8 cellular contexts compared by ENCODE assay signal in genomic region chr19:2477141-2477710, GRCh38. TPM values are rescaled to one million over a fixed set of nuclear protein-coding genes. Genes with fewer than 3 reads are reported as not detected.
DNase-seq lines count a peak whose midpoint lies in the region; ATAC-seq, FAIRE-seq and TF ChIP-seq lines count a peak whose summit lies in the region.

No MANE protein-coding gene starts in this region.

- CTCF ChIA-PET in OCI-LY7 (lab: Charles Lee; ENCODE audit: unreplicated experiment), result interaction anchor here (0.6 to 2.4 kb wide), 4 partner anchors 76 to 147 kb away, joined by 3 to 38 read pairs (median 6); no protein-coding TSS in a partner anchor

- DNase-seq in COLO668 (lab: John Stamatoyannopoulos, UW; ENCODE audit: unreplicated experiment) (peak; percentile 45), OCI-LY7 (ENCODE audit: low spot score) (peak; percentile 33), bronchial epithelial cell (ENCODE audit: low read depth) (peak; percentile 64), left colon (peak; percentile 74 to 75), NCI-H146 treated with DMSO at 0.1 percent for 48 hours (lab: John Stamatoyannopoulos, UW; ENCODE audit: unreplicated experiment) (no peak), DMS114 treated with DMSO at 0.1 percent for 48 hours (lab: John Stamatoyannopoulos, UW; ENCODE audit: unreplicated experiment) (no peak)
- DNase-seq in stimulated activated naive CD8-positive, alpha-beta T cell treated with anti-CD3 and anti-CD28 coated beads, Interleukin-15, Interleukin-2, amounts not matched to agents 100 U/mL and 50 U/mL, for 24 hours, result peak; percentile 51

- intact Hi-C loops in OCI-LY7 (cut with micrococcal nuclease; ENCODE audit: unreplicated experiment) (loop anchor here (5.0 to 10.0 kb wide), 2 partner anchors 85 to 268 kb away; partner anchors contain the start of gene SLC39A3), left colon (cut with DNase I, micrococcal nuclease) (loop anchor here (5.0 to 10.0 kb wide), 2 partner anchors 65 to 108 kb away; no protein-coding TSS in a partner anchor)

- H3K27ac ChIP-seq in OCI-LY7 (ENCODE audit: low read depth, low read length, poor library complexity, severe bottlenecking), result peak overlapping the region; percentile 91

- no peaks in the 10 kb centered on the region for H3K9me2 ChIP-seq in OCI-LY7 (ENCODE audit: insufficient read depth, low read length)

- peaks cover 29% of the 10 kb centered on the region for H3K79me2 ChIP-seq in OCI-LY7 (ENCODE audit: insufficient read depth, low read depth, low read length)

- peak overlapping the region; percentile 76 for H3K4me2 ChIP-seq in OCI-LY7 (ENCODE audit: low read length)

- POLR2A ChIA-PET in OCI-LY7 (lab: Charles Lee), result interaction anchor here (0.6 to 3.7 kb wide), 10 partner anchors 7 to 1077 kb away, joined by 3 to 72 read pairs (median 6); no protein-coding TSS in a partner anchor

- H3K27me3 ChIP-seq in bronchial epithelial cell (ENCODE audit: control insufficient read depth, insufficient read depth, low read length), result no peaks in the 10 kb centered on the region

- no peaks in the 10 kb centered on the region for H3K9me3 ChIP-seq in OCI-LY7 (ENCODE audit: low read length)

- no TSS peak for BruUV-seq in OCI-LY7 (replicated peaks; lab: Mats Ljungman, UMichigan)

- no peak for TF ChIP-seq CTCF in OCI-LY7 (conservative IDR thresholded peaks at IDR 0.05; ENCODE audit: low read length)
- no peak for TF ChIP-seq CTCF in bronchial epithelial cell (IDR thresholded peaks at IDR 0.05; ENCODE audit: insufficient read depth, low read length, severe bottlenecking)

- no peak for FAIRE-seq in bronchial epithelial cell (lab: Jason Lieb, UNC)

- peak overlapping the region; percentile 97 for H3K4me3 ChIP-seq in OCI-LY7 (ENCODE audit: low read depth, low read length, poor library complexity, severe bottlenecking)
- H3K4me3 ChIP-seq in bronchial epithelial cell (ENCODE audit: low read depth, low read length), result peak overlapping the region; percentile 99

- no peak overlapping the region for H2AFZ ChIP-seq in OCI-LY7 (ENCODE audit: low read length)

- ATAC-seq in left colon (peak; percentile 37), HG02973 (IDR thresholded peaks at IDR 0.05; ENCODE audit: unreplicated experiment) (no peak)
- ATAC-seq in stimulated activated naive CD8-positive, alpha-beta T cell treated with anti-CD3 and anti-CD28 coated beads, Interleukin-15, Interleukin-2, amounts not matched to agents 100 U/mL and 50 U/mL, for 24 hours, result no peak

- peaks cover 40% of the 10 kb centered on the region for H3K4me1 ChIP-seq in OCI-LY7 (ENCODE audit: insufficient read depth, low read length, poor library complexity, severe bottlenecking)

- H4K20me1 ChIP-seq in OCI-LY7 (ENCODE audit: insufficient read depth, low read length), result 0 out of 2 replicates have a peak, but pooled peaks cover 4% of the 10 kb centered on the region

- H3K36me3 ChIP-seq in OCI-LY7 (ENCODE audit: insufficient read depth, low read length), result peaks cover 17% of the 10 kb centered on the region
- peaks cover 2% of the 10 kb centered on the region for H3K36me3 ChIP-seq in bronchial epithelial cell (ENCODE audit: control insufficient read depth, insufficient read depth, low read length)

RNA-seq across cellular contexts. Expression of gene GADD45B, which starts 1.3 kb away (rescaled TPM):
- total RNA-seq in OCI-LY7 (2014; rRNA removed; shearing (Covaris generic)), result 98.4 and 102 TPM in 2 replicates
- total RNA-seq in OCI-LY7 (2022) (36.5 and 40.5 TPM in 2 replicates), bronchial epithelial cell (25.8 and 26.1 TPM in 2 replicates), left colon (10 to 100 TPM; 44.4 to 53.8 TPM)

RNA-seq across cellular contexts. Expression of gene LMNB2, which starts 20.5 kb away (rescaled TPM):
- total RNA-seq in OCI-LY7 (2014; rRNA removed; shearing (Covaris generic)), result 141 and 150 TPM in 2 replicates
- total RNA-seq in OCI-LY7 (2022), result 113 and 117 TPM in 2 replicates
- 54.0 and 74.5 TPM in 2 replicates for total RNA-seq in bronchial epithelial cell
- 10 to 100 TPM; 23.6 to 43.9 TPM for total RNA-seq in left colon

RNA-seq across cellular contexts. Expression of gene TIMM13, which starts 49.8 kb away (rescaled TPM):
- total RNA-seq in OCI-LY7 (2014; rRNA removed; shearing (Covaris generic)), result 55.4 and 60.0 TPM in 2 replicates
- total RNA-seq in OCI-LY7 (2022) (95.3 and 120 TPM in 2 replicates), bronchial epithelial cell (39.5 and 44.9 TPM in 2 replicates), left colon (100 to 1,000 TPM in 1 of 2 donors, 10 to 100 TPM in 1; 90.2 to 129 TPM)

Comparison
In these comparisons a context has a peak if more than half of its experiments do, and no peak if none do; other contexts are left out.
1. DNase-seq: peak in COLO668 (single experiment), OCI-LY7 (single experiment), bronchial epithelial cell (single experiment), left colon (2 of 2) and stimulated activated naive CD8-positive, alpha-beta T cell treated with anti-CD3 and anti-CD28 coated beads, Interleukin-15, Interleukin-2, amounts not matched to agents 100 U/mL and 50 U/mL, for 24 hours (single experiment); none in NCI-H146 treated with DMSO at 0.1 percent for 48 hours (single experiment) and DMS114 treated with DMSO at 0.1 percent for 48 hours (single experiment).